ENCODE assay signal across 1 cellular context in the genomic region with DNA sequence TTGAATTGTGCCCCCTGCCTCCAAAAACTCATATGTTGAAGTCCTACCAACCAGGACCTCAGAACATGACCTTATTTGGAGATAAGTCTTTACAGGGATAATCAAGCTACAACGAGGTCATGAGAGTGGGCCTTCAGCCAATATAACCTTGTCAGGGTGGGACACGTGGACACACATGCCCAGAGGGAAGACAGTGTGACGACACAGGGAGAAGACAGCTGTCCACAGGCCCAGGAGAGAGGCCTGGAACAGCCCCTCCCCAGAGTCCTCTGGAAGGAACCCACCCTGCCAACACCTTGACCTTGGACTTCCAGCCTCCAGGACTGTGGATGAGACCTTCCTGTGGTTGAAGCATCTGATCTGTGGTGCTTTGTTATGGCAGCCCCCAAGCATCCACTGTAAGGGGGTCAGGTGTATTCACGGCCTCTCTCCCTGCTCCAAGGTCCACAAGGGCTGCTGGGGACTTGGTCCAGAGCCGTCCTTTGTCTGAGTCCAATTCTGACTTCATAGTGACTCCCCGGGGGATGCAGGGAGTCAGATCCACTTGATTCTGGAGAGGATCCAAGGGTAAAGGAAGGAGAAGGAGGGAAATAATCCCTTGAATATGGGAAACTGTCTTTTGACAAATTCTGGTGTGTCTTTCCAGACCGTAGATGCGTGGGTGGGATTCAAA.
A peak's percentile ranks its signal among the peaks of the same experiment; 100 is the strongest.
TF ChIP-seq lines count a peak whose summit lies in the region.

No MANE protein-coding gene starts in this region.

TF ChIP-seq in K562, 482 proteins besides CTCF, POLR2A, EP300 and RAD21 (continued from another document):
- no peak for TF ChIP-seq JUN (IDR thresholded peaks at IDR 0.05; ENCODE audit: borderline replicate concordance, low read depth, low read length)
- no peak for TF ChIP-seq JUN (CRISPR knock-in tag; IDR thresholded peaks at IDR 0.05; ENCODE audit: borderline replicate concordance)
- TF ChIP-seq, protein P1, sequence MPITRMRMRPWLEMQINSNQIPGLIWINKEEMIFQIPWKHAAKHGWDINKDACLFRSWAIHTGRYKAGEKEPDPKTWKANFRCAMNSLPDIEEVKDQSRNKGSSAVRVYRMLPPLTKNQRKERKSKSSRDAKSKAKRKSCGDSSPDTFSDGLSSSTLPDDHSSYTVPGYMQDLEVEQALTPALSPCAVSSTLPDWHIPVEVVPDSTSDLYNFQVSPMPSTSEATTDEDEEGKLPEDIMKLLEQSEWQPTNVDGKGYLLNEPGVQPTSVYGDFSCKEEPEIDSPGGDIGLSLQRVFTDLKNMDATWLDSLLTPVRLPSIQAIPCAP (CRISPR knock-in tag; IDR thresholded peaks at IDR 0.05; ENCODE audit: borderline replicate concordance), result no peak
- no peak for TF ChIP-seq RBM15 (IDR thresholded peaks at IDR 0.05; ENCODE audit: insufficient read depth, low read length)
- no peak for TF ChIP-seq FIP1L1 (IDR thresholded peaks at IDR 0.05; ENCODE audit: low read depth, low read length, poor library complexity, severe bottlenecking)
- TF ChIP-seq SRSF7 (optimal IDR thresholded peaks at IDR 0.05; ENCODE audit: low read depth, low read length), result no peak
- peak; percentile 68 for TF ChIP-seq L3MBTL2 (IDR thresholded peaks at IDR 0.05)
